25 cellular contexts compared by ENCODE assay signal in the genomic region with DNA sequence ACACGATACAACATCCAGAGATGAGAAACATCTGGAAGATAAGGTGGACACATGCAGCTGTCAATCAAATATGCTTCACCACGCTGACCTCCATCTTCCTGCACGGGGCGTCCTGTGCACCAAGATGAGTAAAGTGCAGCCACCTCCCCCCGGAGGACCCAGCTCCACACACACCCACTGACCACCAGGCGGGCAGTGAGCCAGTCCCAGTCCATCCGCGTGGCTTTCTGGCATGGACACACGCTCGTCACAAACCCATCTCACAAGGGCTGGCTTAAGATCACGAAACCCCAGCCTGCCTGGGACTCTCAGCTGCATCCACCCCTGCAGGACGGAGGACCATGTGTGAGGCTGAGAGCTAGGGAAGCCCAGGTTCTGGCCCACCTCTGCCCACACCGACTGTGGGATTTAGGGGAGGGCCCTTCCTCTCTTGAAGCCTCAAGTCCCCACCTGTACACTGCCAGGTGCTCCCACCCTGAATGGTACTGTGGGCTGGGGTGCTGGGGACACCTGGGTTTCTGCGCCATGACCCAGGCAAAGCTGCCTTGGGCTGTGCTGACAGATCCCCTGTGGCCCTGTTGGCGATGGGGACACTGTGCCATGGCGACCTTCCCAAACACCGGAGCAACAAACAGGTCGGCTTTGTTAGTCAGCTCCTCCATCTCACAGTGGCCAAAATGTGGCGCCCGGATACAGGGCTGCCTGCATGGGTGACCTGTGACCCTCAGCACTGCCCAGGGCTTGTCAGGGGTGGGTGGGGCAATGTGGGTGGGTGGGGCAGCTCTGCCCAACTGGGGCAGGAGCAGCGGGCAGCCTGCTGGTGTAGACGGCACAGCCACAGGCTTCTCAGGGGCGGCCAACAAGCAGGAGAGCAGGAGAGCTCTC.
DNase-seq lines count a peak whose midpoint lies in the region; ATAC-seq and TF ChIP-seq lines count a peak whose summit lies in the region.
"Had no signal": no experiment of that assay in that cellular context is flagged by ENCODE, and none has a peak within 500 bp of the region (broad histone marks: within the 10 kb centered on the region; RNA-seq: fewer than 3 reads in every experiment).

No MANE protein-coding gene starts in this region.

- ATAC-seq in foreskin keratinocyte = no peak
- ATAC-seq: A549, GM12878 had no signal

- no peaks in the 10 kb centered on the region for H3K36me3 Mint-ChIP-seq in CD14-positive monocyte
- no peaks in the 10 kb centered on the region for H3K36me3 Mint-ChIP-seq in chondrocyte (ENCODE audit: low read depth)
- H3K36me3 Mint-ChIP-seq: CD4-positive, alpha-beta memory T cell had no signal

- intact Hi-C loops in CD14-positive monocyte (cut with micrococcal nuclease) = no loop called here
- intact Hi-C loops in posterior vena cava (cut with DNase I) = no loop called here

- no peaks in the 10 kb centered on the region for H3K4me1 Mint-ChIP-seq in CD14-positive monocyte
- no peaks in the 10 kb centered on the region for H3K4me1 Mint-ChIP-seq in chondrocyte (ENCODE audit: low read depth)
- H3K4me1 Mint-ChIP-seq: CD4-positive, alpha-beta memory T cell had no signal

- H3K9me3 ChIP-seq in Peyer's patch = no peaks in the 10 kb centered on the region
- H3K9me3 ChIP-seq: A549; BLaER1 treated with 17β-estradiol and CSF1 and Interleukin-3, amounts not matched to agents 10 nM and 100 nM; Caco-2; MG63 had no signal

- no peaks in the 10 kb centered on the region for H3K4me1 ChIP-seq in foreskin keratinocyte
- H3K4me1 ChIP-seq in Peyer's patch = no peaks in the 10 kb centered on the region
- H3K4me1 ChIP-seq: A549, Caco-2 had no signal

- POLR2A ChIA-PET in HEK293T (lab: Yijun Ruan, JAX) = no interaction called here

- H3K9me3 Mint-ChIP-seq in CD14-positive monocyte (no peaks in the 10 kb centered on the region), chondrocyte (ENCODE audit: low read depth) (no peaks in the 10 kb centered on the region)
- H3K9me3 Mint-ChIP-seq: CD4-positive, alpha-beta memory T cell had no signal

- peaks cover 0 to 5% (median 1%) of the 10 kb centered on the region in 3 donors for H3K27me3 Mint-ChIP-seq in CD14-positive monocyte (ENCODE audit: low read depth in 3 of 3)
- no peaks in the 10 kb centered on the region for H3K27me3 Mint-ChIP-seq in chondrocyte (ENCODE audit: low read depth)

- TF ChIP-seq POLR2A in Peyer's patch (IDR thresholded peaks at IDR 0.05) = no peak

- H3K36me3 ChIP-seq in Peyer's patch = no peaks in the 10 kb centered on the region
- H3K36me3 ChIP-seq: BLaER1 treated with 17β-estradiol and CSF1 and Interleukin-3, amounts not matched to agents 10 nM and 100 nM; MG63 had no signal

- TF ChIP-seq CTCF in CD14-positive monocyte (IDR thresholded peaks at IDR 0.05) (no peak), chondrocyte (IDR thresholded peaks at IDR 0.05) (no peak), foreskin keratinocyte (conservative IDR thresholded peaks at IDR 0.05) (no peak), Peyer's patch (IDR thresholded peaks at IDR 0.05) (no peak)

- no peak overlapping the region for H3K4me3 ChIP-seq in Peyer's patch
- H3K4me3 ChIP-seq: A549; BLaER1 treated with 17β-estradiol and CSF1 and Interleukin-3, amounts not matched to agents 10 nM and 100 nM; GM12878; MG63; PC-9 had no signal

- no peaks in the 10 kb centered on the region for H3K27me3 ChIP-seq in foreskin keratinocyte
- H3K27me3 ChIP-seq in Peyer's patch = no peaks in the 10 kb centered on the region
- H3K27me3 ChIP-seq: BLaER1 treated with 17β-estradiol and CSF1 and Interleukin-3, amounts not matched to agents 10 nM and 100 nM had no signal

- H3K4me3 Mint-ChIP-seq in CD14-positive monocyte (no peak overlapping the region), chondrocyte (ENCODE audit: unreplicated experiment) (no peak overlapping the region)
- H3K4me3 Mint-ChIP-seq: CD4-positive, alpha-beta memory T cell had no signal

- CTCF ChIA-PET in HEK293T (lab: Yijun Ruan, JAX) = no interaction called here

- DNase-seq in CD14-positive monocyte (ENCODE audit: low spot score) = peak; percentile 30
- DNase-seq in HEK293T (ENCODE audit: extremely low spot score) = no peak
- DNase-seq in chondrocyte (ENCODE audit: low spot score) = peak; percentile 66
- peak; percentile 79 for DNase-seq in posterior vena cava (ENCODE audit: low spot score)
- DNase-seq in foreskin keratinocyte = no peak
- DNase-seq in Peyer's patch = no peak
- no peak for DNase-seq in effector CD4-positive, alpha-beta T cell
- DNase-seq: AML-193; Caco-2; CD4-positive, alpha-beta memory T cell; EL; GDM1; HCEC 1CT; Kasumi-1; MG63; NCI-H2029; NCI-H446; NCI-H524 treated with DMSO at 0.1 percent for 48 hours; PC-9; RPMI8226; SHP77 had no signal

- H3K27ac Mint-ChIP-seq in CD14-positive monocyte = no peak overlapping the region
- no peak overlapping the region for H3K27ac Mint-ChIP-seq in chondrocyte (ENCODE audit: unreplicated experiment)
- H3K27ac Mint-ChIP-seq: CD4-positive, alpha-beta memory T cell had no signal

- H3K27ac ChIP-seq in foreskin keratinocyte (no peak overlapping the region), Peyer's patch (no peak overlapping the region)
- H3K27ac ChIP-seq: A549; BLaER1 treated with 17β-estradiol and CSF1 and Interleukin-3, amounts not matched to agents 10 nM and 100 nM; HL-60; PC-9 had no signal

TF ChIP-seq in HEK293T, 16 proteins besides CTCF, POLR2A, EP300 and RAD21:
- TF ChIP-seq ZNF384 (IDR thresholded peaks at IDR 0.05) (no peak), SP1 (IDR thresholded peaks at IDR 0.05) (no peak), SUZ12 (IDR thresholded peaks at IDR 0.05) (no peak), CTBP1 (IDR thresholded peaks at IDR 0.05; ENCODE audit: borderline replicate concordance) (no peak)
- TF ChIP-seq, protein P1, sequence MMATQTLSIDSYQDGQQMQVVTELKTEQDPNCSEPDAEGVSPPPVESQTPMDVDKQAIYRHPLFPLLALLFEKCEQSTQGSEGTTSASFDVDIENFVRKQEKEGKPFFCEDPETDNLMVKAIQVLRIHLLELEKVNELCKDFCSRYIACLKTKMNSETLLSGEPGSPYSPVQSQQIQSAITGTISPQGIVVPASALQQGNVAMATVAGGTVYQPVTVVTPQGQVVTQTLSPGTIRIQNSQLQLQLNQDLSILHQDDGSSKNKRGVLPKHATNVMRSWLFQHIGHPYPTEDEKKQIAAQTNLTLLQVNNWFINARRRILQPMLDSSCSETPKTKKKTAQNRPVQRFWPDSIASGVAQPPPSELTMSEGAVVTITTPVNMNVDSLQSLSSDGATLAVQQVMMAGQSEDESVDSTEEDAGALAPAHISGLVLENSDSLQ (IDR thresholded peaks at IDR 0.05) = peak; percentile 49; the same call in 1 of the 2 replicates

Comparison
In these comparisons a context has a peak if more than half of its experiments do, and no peak if none do; other contexts are left out.
1. DNase-seq: peak in CD14-positive monocyte (single experiment), chondrocyte (single experiment) and posterior vena cava (single experiment); none in HEK293T (single experiment), foreskin keratinocyte (0 of 2), Peyer's patch (0 of 3) and effector CD4-positive, alpha-beta T cell (single experiment).